Comparison of ENCODE assay signal across 8 cellular contexts in the genomic region with DNA sequence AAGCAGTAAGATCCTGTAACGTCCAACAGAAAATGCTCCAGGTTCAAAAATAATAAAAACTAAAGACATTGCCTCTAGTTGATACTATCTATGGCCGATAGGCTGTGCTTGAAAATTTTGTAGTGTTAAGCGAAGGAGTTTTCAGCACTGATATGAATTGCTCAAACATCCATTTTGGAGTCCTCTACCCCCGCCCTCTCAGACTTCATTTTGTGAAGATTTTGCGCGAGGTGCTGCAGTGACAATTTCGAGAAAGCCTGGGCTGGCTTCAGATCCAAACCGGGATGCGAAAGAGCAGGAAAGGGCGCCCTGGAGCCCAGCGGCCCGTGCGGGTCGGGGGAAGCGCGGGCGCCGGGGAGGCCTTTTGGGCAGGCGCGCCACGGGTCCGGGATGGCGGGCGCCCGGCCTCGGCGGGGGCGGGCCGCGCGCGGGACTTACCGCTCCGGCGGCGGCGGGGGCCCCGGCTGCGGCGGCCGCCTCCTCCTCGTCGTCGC. TPM values are rescaled to one million over a fixed set of nuclear protein-coding genes. Genes with fewer than 3 reads are reported as not detected.
DNase-seq lines count a peak whose midpoint lies in the region; ATAC-seq and TF ChIP-seq lines count a peak whose summit lies in the region.

No MANE protein-coding gene starts in this region.

- no peaks in the 10 kb centered on the region for H3K27me3 Mint-ChIP-seq in activated T-helper 17 cell treated with anti-CD3 and anti-CD28 coated beads, Interleukin-2, amount 50 U/mL, for 72 hours

- DNase-seq in COR-L47 (lab: John Stamatoyannopoulos, UW) (peak; percentile 81), NCI-H510A (lab: John Stamatoyannopoulos, UW) (peak; percentile 81), fibroblast of villous mesenchyme (ENCODE audit: low read depth) (peak; percentile 81), pons (ENCODE audit: low spot score) (peak; percentile 54), HuH-7 (ENCODE audit: low spot score) (no peak)

- TF ChIP-seq CTCF in fibroblast of villous mesenchyme (IDR thresholded peaks at IDR 0.05; ENCODE audit: insufficient read depth, low read depth, low read length): peak; percentile 41

- H3K4me1 Mint-ChIP-seq in activated T-helper 17 cell treated with anti-CD3 and anti-CD28 coated beads, Interleukin-2, amount 50 U/mL, for 72 hours: peaks cover 34% of the 10 kb centered on the region

- H3K27ac Mint-ChIP-seq in activated T-helper 17 cell treated with anti-CD3 and anti-CD28 coated beads, Interleukin-2, amount 50 U/mL, for 72 hours: peak overlapping the region; percentile 98

- H3K9me3 Mint-ChIP-seq in activated T-helper 17 cell treated with anti-CD3 and anti-CD28 coated beads, Interleukin-2, amount 50 U/mL, for 72 hours: no peaks in the 10 kb centered on the region

- peak; percentile 27 for ATAC-seq in GM18907 (IDR thresholded peaks at IDR 0.05; ENCODE audit: unreplicated experiment)
- peak; percentile 13 for ATAC-seq in HG03108 (IDR thresholded peaks at IDR 0.05; ENCODE audit: unreplicated experiment)
- peak; percentile 30 for ATAC-seq in activated T-helper 17 cell treated with anti-CD3 and anti-CD28 coated beads, Interleukin-2, amount 50 U/mL, for 72 hours (replicated peaks)

- peak overlapping the region; percentile 90 for H3K4me3 Mint-ChIP-seq in activated T-helper 17 cell treated with anti-CD3 and anti-CD28 coated beads, Interleukin-2, amount 50 U/mL, for 72 hours

- peak overlapping the region; percentile 91 for H3K4me3 ChIP-seq in fibroblast of villous mesenchyme (ENCODE audit: low read depth, low read length)

- H3K36me3 Mint-ChIP-seq in activated T-helper 17 cell treated with anti-CD3 and anti-CD28 coated beads, Interleukin-2, amount 50 U/mL, for 72 hours (ENCODE audit: low read depth): peaks cover 57% of the 10 kb centered on the region

RNA-seq across cellular contexts. Expression of a gene that starts 1.8 kb away (rescaled TPM):
- total RNA-seq in activated T-helper 17 cell treated with anti-CD3 and anti-CD28 coated beads, Interleukin-2, amount 50 U/mL, for 72 hours: 100 to 1,000 TPM in 1 of 2 donors, 10 to 100 TPM in 1; 84.4 to 103 TPM
- total RNA-seq in fibroblast of villous mesenchyme: 87.0 and 129 TPM in 2 replicates
